In genomic region chr6:157561929-157562810, GRCh38 we compare ENCODE assay signal across 11 cellular contexts.
DNase-seq lines count a peak whose midpoint lies in the region; ATAC-seq and TF ChIP-seq lines count a peak whose summit lies in the region.
"Had no signal": no experiment of that assay in that cellular context is flagged by ENCODE, and none has a peak within 500 bp of the region (broad histone marks: within the 10 kb centered on the region; RNA-seq: fewer than 3 reads in every experiment).

No MANE protein-coding gene starts in this region.

- peaks cover 0 to 39% (median 19%) of the 10 kb centered on the region in 4 donors for H3K4me1 ChIP-seq in Peyer's patch
- H3K4me1 ChIP-seq in gastroesophageal sphincter = no peaks in the 10 kb centered on the region
- peaks cover 0 to 26% (median 8%) of the 10 kb centered on the region in 4 donors for H3K4me1 ChIP-seq in right lobe of liver
- H3K4me1 ChIP-seq in right atrium auricular region = no peaks in the 10 kb centered on the region
- H3K4me1 ChIP-seq: left lung had no signal

- H3K4me3 ChIP-seq in Peyer's patch (peak overlapping the region in 1 of 4 donors; percentile 6), gastroesophageal sphincter (no peak overlapping the region), right lobe of liver (no peak overlapping the region), right atrium auricular region (no peak overlapping the region)
- H3K4me3 ChIP-seq: left lung had no signal

- peak overlapping the region; percentile 74 for H3K4me3 Mint-ChIP-seq in activated naive CD8-positive, alpha-beta T cell treated with anti-CD3 and anti-CD28 coated beads, Interleukin-2, amount 10 ng/mL, durations not matched to agents 7 days and 5 days
- no peak overlapping the region for H3K4me3 Mint-ChIP-seq in activated naive CD8-positive, alpha-beta T cell treated with anti-CD3 and anti-CD28 coated beads, Interleukin-2, amount 50 U/mL, for 24 hours

- DNase-seq in activated naive CD8-positive, alpha-beta T cell treated with anti-CD3 and anti-CD28 coated beads, Interleukin-2, amount 10 ng/mL, durations not matched to agents 7 days and 5 days = no peak
- DNase-seq in activated naive CD8-positive, alpha-beta T cell treated with anti-CD3 and anti-CD28 coated beads, Interleukin-2, amount 50 U/mL, for 24 hours = no peak
- DNase-seq in Peyer's patch (peak in 2 of 3 donors; percentile 76 to 83), right lobe of liver (no peak), NCI-H446 treated with DMSO at 0.1 percent for 48 hours (lab: John Stamatoyannopoulos, UW) (no peak), right atrium auricular region (ENCODE audit: low spot score) (no peak)
- DNase-seq: left lung, NCI-H226 had no signal

- H3K27me3 ChIP-seq in Peyer's patch (no peaks in the 10 kb centered on the region), gastroesophageal sphincter (no peaks in the 10 kb centered on the region), right lobe of liver (no peaks in the 10 kb centered on the region), right atrium auricular region (no peaks in the 10 kb centered on the region)
- H3K27me3 ChIP-seq: left lung had no signal

- H3K9me3 Mint-ChIP-seq in activated naive CD8-positive, alpha-beta T cell treated with anti-CD3 and anti-CD28 coated beads, Interleukin-2, amount 10 ng/mL, durations not matched to agents 7 days and 5 days = no peaks in the 10 kb centered on the region
- H3K9me3 Mint-ChIP-seq in activated naive CD8-positive, alpha-beta T cell treated with anti-CD3 and anti-CD28 coated beads, Interleukin-2, amount 50 U/mL, for 24 hours = no peaks in the 10 kb centered on the region

- no peak for TF ChIP-seq EP300 in gastroesophageal sphincter (IDR thresholded peaks at IDR 0.05)

- peaks cover 10% of the 10 kb centered on the region for H3K36me3 Mint-ChIP-seq in activated naive CD8-positive, alpha-beta T cell treated with anti-CD3 and anti-CD28 coated beads, Interleukin-2, amount 10 ng/mL, durations not matched to agents 7 days and 5 days
- no peaks in the 10 kb centered on the region for H3K36me3 Mint-ChIP-seq in activated naive CD8-positive, alpha-beta T cell treated with anti-CD3 and anti-CD28 coated beads, Interleukin-2, amount 50 U/mL, for 24 hours (ENCODE audit: low read depth)

- WGBS in gastroesophageal sphincter (ENCODE audit: low coverage in 1 of 2), 2 donors = 88 to 89% methylated on average over 2 to 4 of the region's 15 CpGs
- 93% methylated on average over 6 of the region's 15 CpGs for WGBS in right lobe of liver (ENCODE audit: insufficient coverage, low coverage, low lambda C conversion rate, missing lambda C conversion rate)

- H3K27ac Mint-ChIP-seq in activated naive CD8-positive, alpha-beta T cell treated with anti-CD3 and anti-CD28 coated beads, Interleukin-2, amount 10 ng/mL, durations not matched to agents 7 days and 5 days = peak overlapping the region; percentile 88
- no peak overlapping the region for H3K27ac Mint-ChIP-seq in activated naive CD8-positive, alpha-beta T cell treated with anti-CD3 and anti-CD28 coated beads, Interleukin-2, amount 50 U/mL, for 24 hours

- H3K27me3 Mint-ChIP-seq in activated naive CD8-positive, alpha-beta T cell treated with anti-CD3 and anti-CD28 coated beads, Interleukin-2, amount 10 ng/mL, durations not matched to agents 7 days and 5 days = no peaks in the 10 kb centered on the region
- no peaks in the 10 kb centered on the region for H3K27me3 Mint-ChIP-seq in activated naive CD8-positive, alpha-beta T cell treated with anti-CD3 and anti-CD28 coated beads, Interleukin-2, amount 50 U/mL, for 24 hours

- TF ChIP-seq CTCF in Peyer's patch (IDR thresholded peaks at IDR 0.05) = no peak
- no peak for TF ChIP-seq CTCF in gastroesophageal sphincter (IDR thresholded peaks at IDR 0.05)
- no peak for TF ChIP-seq CTCF in right lobe of liver (IDR thresholded peaks at IDR 0.05)
- TF ChIP-seq CTCF in right atrium auricular region (IDR thresholded peaks at IDR 0.05) = no peak

- H3K9me3 ChIP-seq in Peyer's patch = no peaks in the 10 kb centered on the region
- H3K9me3 ChIP-seq in gastroesophageal sphincter = no peaks in the 10 kb centered on the region
- no peaks in the 10 kb centered on the region for H3K9me3 ChIP-seq in right lobe of liver
- H3K9me3 ChIP-seq in right atrium auricular region = no peaks in the 10 kb centered on the region
- H3K9me3 ChIP-seq: left lung had no signal

- intact Hi-C loops in right lobe of liver (cut with DNase I) = no loop called here

- POLR2A ChIA-PET in activated naive CD8-positive, alpha-beta T cell treated with anti-CD3 and anti-CD28 coated beads, Interleukin-2, amount 10 ng/mL, durations not matched to agents 7 days and 5 days (lab: Charles Lee) = interaction anchor here (0.9 to 1.4 kb wide), 3 partner anchors 11 to 35 kb away, joined by 3 to 7 read pairs (median 3); no protein-coding TSS in a partner anchor

- TF ChIP-seq POLR2A in Peyer's patch (IDR thresholded peaks at IDR 0.05) (no peak), gastroesophageal sphincter (IDR thresholded peaks at IDR 0.05) (no peak), right lobe of liver (IDR thresholded peaks at IDR 0.05) (no peak)

- H3K36me3 ChIP-seq in Peyer's patch (no peaks in the 10 kb centered on the region), gastroesophageal sphincter (no peaks in the 10 kb centered on the region), right lobe of liver (no peaks in the 10 kb centered on the region), right atrium auricular region (no peaks in the 10 kb centered on the region)
- H3K36me3 ChIP-seq: left lung had no signal

- H3K27ac ChIP-seq in Peyer's patch (peak overlapping the region in 3 of 4 donors; percentile 35 to 77 (median 64)), gastroesophageal sphincter (no peak overlapping the region), right lobe of liver (no peak overlapping the region), right atrium auricular region (no peak overlapping the region)
- H3K27ac ChIP-seq: left lung had no signal

- no peak for ATAC-seq in activated naive CD8-positive, alpha-beta T cell treated with anti-CD3 and anti-CD28 coated beads, Interleukin-2, amount 10 ng/mL, durations not matched to agents 7 days and 5 days (ENCODE audit: low read depth)
- no peak for ATAC-seq in activated naive CD8-positive, alpha-beta T cell treated with anti-CD3 and anti-CD28 coated beads, Interleukin-2, amount 50 U/mL, for 24 hours
- ATAC-seq in HG02884 (IDR thresholded peaks at IDR 0.05; ENCODE audit: unreplicated experiment) = peak; percentile 30
- ATAC-seq in gastroesophageal sphincter = no peak
- ATAC-seq in right lobe of liver = no peak
- ATAC-seq: HCT116, left lung had no signal

- H3K4me1 Mint-ChIP-seq in activated naive CD8-positive, alpha-beta T cell treated with anti-CD3 and anti-CD28 coated beads, Interleukin-2, amount 10 ng/mL, durations not matched to agents 7 days and 5 days = peaks cover 46% of the 10 kb centered on the region
- H3K4me1 Mint-ChIP-seq in activated naive CD8-positive, alpha-beta T cell treated with anti-CD3 and anti-CD28 coated beads, Interleukin-2, amount 50 U/mL, for 24 hours = peaks cover 58% of the 10 kb centered on the region

Comparison
In these comparisons a context has a peak if more than half of its experiments do, and no peak if none do; other contexts are left out.
1. DNase-seq: peak in Peyer's patch (2 of 3); none in activated naive CD8-positive, alpha-beta T cell treated with anti-CD3 and anti-CD28 coated beads, Interleukin-2, amount 10 ng/mL, durations not matched to agents 7 days and 5 days (single experiment), activated naive CD8-positive, alpha-beta T cell treated with anti-CD3 and anti-CD28 coated beads, Interleukin-2, amount 50 U/mL, for 24 hours (single experiment), right lobe of liver (0 of 3), NCI-H446 treated with DMSO at 0.1 percent for 48 hours (single experiment) and right atrium auricular region (single experiment).
2. H3K27ac ChIP-seq: peak in Peyer's patch (3 of 4); none in gastroesophageal sphincter (0 of 4), right lobe of liver (0 of 3) and right atrium auricular region (0 of 2).